Comparison of ENCODE assay signal across 8 cellular contexts in the genomic region with DNA sequence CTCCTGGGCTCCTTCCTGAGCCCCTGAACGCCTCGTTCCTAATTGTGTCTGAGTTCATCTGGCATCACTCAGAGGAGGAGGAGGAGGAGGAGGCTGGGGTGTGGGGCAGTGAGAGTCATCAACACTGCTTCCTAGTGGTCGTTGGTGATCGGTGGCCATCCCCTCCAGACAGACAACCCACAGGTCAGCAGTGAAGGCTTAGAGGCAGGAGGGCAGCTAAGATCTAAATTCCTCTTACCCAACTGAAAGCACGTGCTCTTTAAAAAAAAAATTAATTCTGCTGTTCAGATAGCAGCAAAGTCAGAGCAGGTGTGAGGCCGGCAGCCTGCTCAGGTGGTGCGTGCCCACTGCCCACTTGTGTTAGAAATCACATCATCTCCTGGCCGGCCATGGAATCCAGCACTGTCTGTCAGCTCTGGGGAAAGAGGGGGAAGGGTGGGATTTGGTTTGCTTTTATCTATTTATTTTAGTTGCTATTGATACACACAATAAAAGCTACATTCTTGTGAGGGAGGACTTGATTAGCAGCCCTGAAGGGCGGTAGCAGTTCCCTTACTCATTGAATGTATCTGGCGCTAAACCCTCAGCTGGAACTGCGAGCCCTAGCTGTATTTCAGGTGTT.
DNase-seq lines count a peak whose midpoint lies in the region; ATAC-seq and TF ChIP-seq lines count a peak whose summit lies in the region.

No MANE protein-coding gene starts in this region.

- DNase-seq in stimulated activated naive CD8-positive, alpha-beta T cell treated with anti-CD3 and anti-CD28 coated beads, Interleukin-15, amount 100 ng/mL, for 72 hours: no peak
- DNase-seq in iPS-NIHi11 (ENCODE audit: low spot score) (peak; percentile 56), epidermal melanocyte (ENCODE audit: insufficient read length, low spot score) (no peak), 8988T (no peak), RPMI8226 (no peak)

- H3K27ac Mint-ChIP-seq in stimulated activated naive CD8-positive, alpha-beta T cell treated with anti-CD3 and anti-CD28 coated beads, Interleukin-15, Interleukin-2, amounts not matched to agents 100 ng/mL and 50 ng/mL, for 24 hours: peak overlapping the region; percentile 75
- no peak overlapping the region for H3K27ac Mint-ChIP-seq in stimulated activated naive CD8-positive, alpha-beta T cell treated with anti-CD3 and anti-CD28 coated beads, Interleukin-15, amount 100 ng/mL, for 72 hours

- no peaks in the 10 kb centered on the region for H3K9me3 Mint-ChIP-seq in stimulated activated naive CD8-positive, alpha-beta T cell treated with anti-CD3 and anti-CD28 coated beads, Interleukin-15, Interleukin-2, amounts not matched to agents 100 ng/mL and 50 ng/mL, for 24 hours
- H3K9me3 Mint-ChIP-seq in stimulated activated naive CD8-positive, alpha-beta T cell treated with anti-CD3 and anti-CD28 coated beads, Interleukin-15, amount 100 ng/mL, for 72 hours: no peaks in the 10 kb centered on the region

- no peaks in the 10 kb centered on the region for H3K27me3 Mint-ChIP-seq in stimulated activated naive CD8-positive, alpha-beta T cell treated with anti-CD3 and anti-CD28 coated beads, Interleukin-15, Interleukin-2, amounts not matched to agents 100 ng/mL and 50 ng/mL, for 24 hours
- H3K27me3 Mint-ChIP-seq in stimulated activated naive CD8-positive, alpha-beta T cell treated with anti-CD3 and anti-CD28 coated beads, Interleukin-15, amount 100 ng/mL, for 72 hours: no peaks in the 10 kb centered on the region

- ATAC-seq in stimulated activated naive CD8-positive, alpha-beta T cell treated with anti-CD3 and anti-CD28 coated beads, Interleukin-15, amount 100 ng/mL, for 72 hours: no peak
- no peak for ATAC-seq in SK-N-SH treated with all-trans-retinoic acid at 6 μM for 48 hours
- ATAC-seq in GM19455 (IDR thresholded peaks at IDR 0.05; ENCODE audit: unreplicated experiment): no peak

- no peak overlapping the region for H3K4me3 Mint-ChIP-seq in stimulated activated naive CD8-positive, alpha-beta T cell treated with anti-CD3 and anti-CD28 coated beads, Interleukin-15, Interleukin-2, amounts not matched to agents 100 ng/mL and 50 ng/mL, for 24 hours
- H3K4me3 Mint-ChIP-seq in stimulated activated naive CD8-positive, alpha-beta T cell treated with anti-CD3 and anti-CD28 coated beads, Interleukin-15, amount 100 ng/mL, for 72 hours: peak overlapping the region in 1 of 2 donors; percentile 11

- peaks cover 31% of the 10 kb centered on the region for H3K4me1 Mint-ChIP-seq in stimulated activated naive CD8-positive, alpha-beta T cell treated with anti-CD3 and anti-CD28 coated beads, Interleukin-15, Interleukin-2, amounts not matched to agents 100 ng/mL and 50 ng/mL, for 24 hours (ENCODE audit: low read depth)
- peaks cover 28% of the 10 kb centered on the region for H3K4me1 Mint-ChIP-seq in stimulated activated naive CD8-positive, alpha-beta T cell treated with anti-CD3 and anti-CD28 coated beads, Interleukin-15, amount 100 ng/mL, for 72 hours

- peaks cover 16% of the 10 kb centered on the region for H3K36me3 Mint-ChIP-seq in stimulated activated naive CD8-positive, alpha-beta T cell treated with anti-CD3 and anti-CD28 coated beads, Interleukin-15, Interleukin-2, amounts not matched to agents 100 ng/mL and 50 ng/mL, for 24 hours (ENCODE audit: low read depth)

TF ChIP-seq in SK-N-SH treated with all-trans-retinoic acid at 6 μM for 48 hours, 23 proteins besides CTCF, POLR2A, EP300 and RAD21:
- no peak for TF ChIP-seq ZFP3 (CRISPR knock-in tag; IDR thresholded peaks at IDR 0.05)
- TF ChIP-seq, protein P1, sequence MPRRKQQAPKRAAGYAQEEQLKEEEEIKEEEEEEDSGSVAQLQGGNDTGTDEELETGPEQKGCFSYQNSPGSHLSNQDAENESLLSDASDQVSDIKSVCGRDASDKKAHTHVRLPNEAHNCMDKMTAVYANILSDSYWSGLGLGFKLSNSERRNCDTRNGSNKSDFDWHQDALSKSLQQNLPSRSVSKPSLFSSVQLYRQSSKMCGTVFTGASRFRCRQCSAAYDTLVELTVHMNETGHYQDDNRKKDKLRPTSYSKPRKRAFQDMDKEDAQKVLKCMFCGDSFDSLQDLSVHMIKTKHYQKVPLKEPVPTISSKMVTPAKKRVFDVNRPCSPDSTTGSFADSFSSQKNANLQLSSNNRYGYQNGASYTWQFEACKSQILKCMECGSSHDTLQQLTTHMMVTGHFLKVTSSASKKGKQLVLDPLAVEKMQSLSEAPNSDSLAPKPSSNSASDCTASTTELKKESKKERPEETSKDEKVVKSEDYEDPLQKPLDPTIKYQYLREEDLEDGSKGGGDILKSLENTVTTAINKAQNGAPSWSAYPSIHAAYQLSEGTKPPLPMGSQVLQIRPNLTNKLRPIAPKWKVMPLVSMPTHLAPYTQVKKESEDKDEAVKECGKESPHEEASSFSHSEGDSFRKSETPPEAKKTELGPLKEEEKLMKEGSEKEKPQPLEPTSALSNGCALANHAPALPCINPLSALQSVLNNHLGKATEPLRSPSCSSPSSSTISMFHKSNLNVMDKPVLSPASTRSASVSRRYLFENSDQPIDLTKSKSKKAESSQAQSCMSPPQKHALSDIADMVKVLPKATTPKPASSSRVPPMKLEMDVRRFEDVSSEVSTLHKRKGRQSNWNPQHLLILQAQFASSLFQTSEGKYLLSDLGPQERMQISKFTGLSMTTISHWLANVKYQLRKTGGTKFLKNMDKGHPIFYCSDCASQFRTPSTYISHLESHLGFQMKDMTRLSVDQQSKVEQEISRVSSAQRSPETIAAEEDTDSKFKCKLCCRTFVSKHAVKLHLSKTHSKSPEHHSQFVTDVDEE (CRISPR knock-in tag; IDR thresholded peaks at IDR 0.05): 0 out of 2 replicates have a peak, but pooled peaks have one; percentile 13
